Comparison of ENCODE assay signal across 12 cellular contexts in the genomic region with DNA sequence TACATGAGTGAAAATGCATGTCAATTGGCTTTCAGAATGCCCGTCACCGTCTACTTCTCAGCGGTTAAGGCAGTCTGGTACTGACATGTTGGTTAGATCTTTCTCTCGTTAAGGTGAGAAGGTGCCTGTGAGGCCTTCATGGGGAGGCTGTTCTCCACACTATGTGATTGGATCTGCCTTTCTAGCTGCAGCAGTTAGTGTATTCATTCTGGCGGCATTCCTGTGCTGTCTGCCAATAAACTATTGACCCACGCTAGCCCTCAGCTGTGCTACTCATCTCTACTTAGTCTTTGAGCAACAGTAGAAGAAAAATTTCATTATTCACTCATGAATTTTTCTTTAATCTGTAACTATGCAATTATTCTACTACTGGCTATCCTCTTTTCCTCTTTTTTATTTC. TPM values are rescaled to one million over a fixed set of nuclear protein-coding genes. Genes with fewer than 3 reads are reported as not detected.
DNase-seq lines count a peak whose midpoint lies in the region; ATAC-seq and TF ChIP-seq lines count a peak whose summit lies in the region.
"Had no signal": no experiment of that assay in that cellular context is flagged by ENCODE, and none has a peak within 500 bp of the region (broad histone marks: within the 10 kb centered on the region; RNA-seq: fewer than 3 reads in every experiment).

No MANE protein-coding gene starts in this region.

- H3K9me3 ChIP-seq in left ventricle myocardium inferior (replicated peaks) (no peaks in the 10 kb centered on the region), fibroblast of lung (ENCODE audit: control insufficient read depth, insufficient read depth, low read depth, low read length) (no peaks in the 10 kb centered on the region), PC-3 (ENCODE audit: low read length) (no peaks in the 10 kb centered on the region)

- H3K4me2 ChIP-seq in fibroblast of lung (ENCODE audit: extremely low read depth, insufficient read depth, low read length) (no peak overlapping the region), PC-3 (ENCODE audit: low read length) (no peak overlapping the region)
- H3K4me2 ChIP-seq: GM23338 had no signal

- H3K27ac ChIP-seq in left ventricle myocardium inferior (replicated peaks) (no peak overlapping the region), fibroblast of lung (ENCODE audit: insufficient read depth, low read length) (no peak overlapping the region), PC-3 (ENCODE audit: low read length) (no peak overlapping the region)

- TF ChIP-seq CTCF in left ventricle myocardium inferior (IDR thresholded peaks at IDR 0.05; ENCODE audit: borderline replicate concordance) (no peak), fibroblast of lung (conservative IDR thresholded peaks at IDR 0.05 in 1 of 2, IDR thresholded peaks at IDR 0.05 in 1 of 2; ENCODE audit: low read depth in 1 of 2, low read length in 2 of 2) (no peak), PC-3 (conservative IDR thresholded peaks at IDR 0.05; ENCODE audit: low read depth, low read length) (no peak), type B pancreatic cell (conservative IDR thresholded peaks at IDR 0.05) (no peak)

- H3K27ac Mint-ChIP-seq in activated T-helper 1 cell treated with anti-CD3 and anti-CD28 coated beads, Interleukin-12 subunit alpha, Interleukin-12 subunit beta, Interleukin-2, Interleukin-4 antibody, amounts not matched to agents 30 ng/mL and 10 ng/mL and 1 ng/mL, durations not matched to agents 14 hours and 24 hours and 36 hours: no peak overlapping the region
- H3K27ac Mint-ChIP-seq in type B pancreatic cell: no peak overlapping the region
- H3K27ac Mint-ChIP-seq: GM23338 had no signal

- BruUV-seq in PC-3 (replicated peaks; lab: Mats Ljungman, UMichigan): no TSS peak

- H3K27me3 ChIP-seq in left ventricle myocardium inferior (ENCODE audit: low read depth): no peaks in the 10 kb centered on the region
- no peaks in the 10 kb centered on the region for H3K27me3 ChIP-seq in fibroblast of lung (ENCODE audit: control insufficient read depth, insufficient read depth, low read length)
- no peaks in the 10 kb centered on the region for H3K27me3 ChIP-seq in PC-3 (ENCODE audit: low read length)

- ATAC-seq in Right ventricle myocardium superior (ENCODE audit: poor library complexity) (peak; percentile 67), GM18517 (IDR thresholded peaks at IDR 0.05; ENCODE audit: unreplicated experiment) (no peak), PC-3 (no peak)
- ATAC-seq: GM23338 had no signal

- H4K20me1 ChIP-seq in fibroblast of lung (ENCODE audit: control insufficient read depth, extremely low read depth, insufficient read depth, low read length) (no peaks in the 10 kb centered on the region), PC-3 (ENCODE audit: low read length) (no peaks in the 10 kb centered on the region)

- no peaks in the 10 kb centered on the region for H3K9me3 Mint-ChIP-seq in activated T-helper 1 cell treated with anti-CD3 and anti-CD28 coated beads, Interleukin-12 subunit alpha, Interleukin-12 subunit beta, Interleukin-2, Interleukin-4 antibody, amounts not matched to agents 30 ng/mL and 10 ng/mL and 1 ng/mL, durations not matched to agents 14 hours and 24 hours and 36 hours
- H3K9me3 Mint-ChIP-seq in type B pancreatic cell: no peaks in the 10 kb centered on the region
- H3K9me3 Mint-ChIP-seq: GM23338 had no signal

- intact Hi-C loops in Right ventricle myocardium superior (cut with DNase I) (no loop called here), left ventricle myocardium inferior (cut with micrococcal nuclease) (no loop called here), PC-3 (cut with micrococcal nuclease) (no loop called here)
- intact Hi-C loops in activated T-helper 1 cell treated with anti-CD3 and anti-CD28 coated beads, Interleukin-12 subunit alpha, Interleukin-12 subunit beta, Interleukin-2, Interleukin-4 antibody, amounts not matched to agents 30 ng/mL and 10 ng/mL and 1 ng/mL, durations not matched to agents 14 hours and 24 hours and 36 hours (cut with micrococcal nuclease): no loop called here

- no peaks in the 10 kb centered on the region for H3K9me2 ChIP-seq in PC-3 (replicated peaks; ENCODE audit: low read length)

- no peak for DNase-seq in Right ventricle myocardium superior
- DNase-seq in left ventricle myocardium inferior: no peak
- peak; percentile 24 to 53 for DNase-seq in fibroblast of lung (ENCODE audit: low read depth in 2 of 2)
- peak; percentile 42 for DNase-seq in kidney tubule cell (ENCODE audit: low spot score)
- DNase-seq in PC-3: no peak
- no peak for DNase-seq in activated T-helper 1 cell treated with anti-CD3 and anti-CD28 coated beads, Interleukin-12 subunit alpha, Interleukin-12 subunit beta, Interleukin-2, Interleukin-4 antibody, amounts not matched to agents 30 ng/mL and 10 ng/mL and 1 ng/mL, durations not matched to agents 14 hours and 24 hours and 36 hours (ENCODE audit: low spot score)
- DNase-seq in type B pancreatic cell (ENCODE audit: extremely low spot score, unreplicated experiment): no peak
- DNase-seq: Calu3, NCI-H1048, NCI-H226 had no signal

- H2AFZ ChIP-seq in fibroblast of lung (ENCODE audit: low read length): no peak overlapping the region
- no peak overlapping the region for H2AFZ ChIP-seq in PC-3 (ENCODE audit: low read length)
- H2AFZ ChIP-seq: GM23338 had no signal

- POLR2A ChIA-PET in PC-3 (lab: Charles Lee; ENCODE audit: unreplicated experiment): no interaction called here

- H3K4me3 Mint-ChIP-seq in activated T-helper 1 cell treated with anti-CD3 and anti-CD28 coated beads, Interleukin-12 subunit alpha, Interleukin-12 subunit beta, Interleukin-2, Interleukin-4 antibody, amounts not matched to agents 30 ng/mL and 10 ng/mL and 1 ng/mL, durations not matched to agents 14 hours and 24 hours and 36 hours: no peak overlapping the region
- H3K4me3 Mint-ChIP-seq in type B pancreatic cell: no peak overlapping the region
- H3K4me3 Mint-ChIP-seq: GM23338 had no signal

- no peak overlapping the region for H3K9ac ChIP-seq in fibroblast of lung (ENCODE audit: insufficient read depth, low read length)
- H3K9ac ChIP-seq in PC-3 (ENCODE audit: low read length): no peak overlapping the region

- CTCF ChIA-PET in PC-3 (lab: Charles Lee): no interaction called here

- H3K27me3 Mint-ChIP-seq in activated T-helper 1 cell treated with anti-CD3 and anti-CD28 coated beads, Interleukin-12 subunit alpha, Interleukin-12 subunit beta, Interleukin-2, Interleukin-4 antibody, amounts not matched to agents 30 ng/mL and 10 ng/mL and 1 ng/mL, durations not matched to agents 14 hours and 24 hours and 36 hours (ENCODE audit: insufficient read depth): no peaks in the 10 kb centered on the region
- H3K27me3 Mint-ChIP-seq in type B pancreatic cell: no peaks in the 10 kb centered on the region

- H3K4me1 ChIP-seq in left ventricle myocardium inferior: peaks cover 20% of the 10 kb centered on the region
- no peaks in the 10 kb centered on the region for H3K4me1 ChIP-seq in fibroblast of lung (ENCODE audit: control insufficient read depth, extremely low read depth, insufficient read depth, low read length)
- no peaks in the 10 kb centered on the region for H3K4me1 ChIP-seq in PC-3 (ENCODE audit: insufficient read depth, low read length)

- peaks cover 24% of the 10 kb centered on the region for H3K36me3 ChIP-seq in left ventricle myocardium inferior
- no peaks in the 10 kb centered on the region for H3K36me3 ChIP-seq in fibroblast of lung (ENCODE audit: control insufficient read depth, insufficient read depth, low read length)
- peaks cover 9% of the 10 kb centered on the region; the same call in 1 of the 2 replicates for H3K36me3 ChIP-seq in PC-3 (ENCODE audit: low read depth, low read length)

- H3F3A ChIP-seq in PC-3 (ENCODE audit: low read length, unreplicated experiment): no peaks in the 10 kb centered on the region

- no peaks in the 10 kb centered on the region for H3K4me1 Mint-ChIP-seq in activated T-helper 1 cell treated with anti-CD3 and anti-CD28 coated beads, Interleukin-12 subunit alpha, Interleukin-12 subunit beta, Interleukin-2, Interleukin-4 antibody, amounts not matched to agents 30 ng/mL and 10 ng/mL and 1 ng/mL, durations not matched to agents 14 hours and 24 hours and 36 hours (ENCODE audit: low read depth)
- no peaks in the 10 kb centered on the region for H3K4me1 Mint-ChIP-seq in type B pancreatic cell (ENCODE audit: unreplicated experiment)
- H3K4me1 Mint-ChIP-seq: GM23338 had no signal

- no peak overlapping the region for H3K4me3 ChIP-seq in left ventricle myocardium inferior
- H3K4me3 ChIP-seq in fibroblast of lung (replicated peaks in 1 of 4; ENCODE audit: control extremely low read depth in 1 of 4, insufficient read depth in 1 of 4, low read depth in 3 of 4, low read length in 4 of 4): no peak overlapping the region
- no peak overlapping the region for H3K4me3 ChIP-seq in PC-3 (ENCODE audit: low read length)
- H3K4me3 ChIP-seq: GM23338 had no signal

- H3K79me2 ChIP-seq in fibroblast of lung (ENCODE audit: control insufficient read depth, insufficient read depth, low read length) (no peaks in the 10 kb centered on the region), PC-3 (ENCODE audit: low read length) (no peaks in the 10 kb centered on the region)

- peaks cover 14% of the 10 kb centered on the region for H3K36me3 Mint-ChIP-seq in activated T-helper 1 cell treated with anti-CD3 and anti-CD28 coated beads, Interleukin-12 subunit alpha, Interleukin-12 subunit beta, Interleukin-2, Interleukin-4 antibody, amounts not matched to agents 30 ng/mL and 10 ng/mL and 1 ng/mL, durations not matched to agents 14 hours and 24 hours and 36 hours (ENCODE audit: low read depth)
- peaks cover 28% of the 10 kb centered on the region for H3K36me3 Mint-ChIP-seq in type B pancreatic cell

RNA-seq across cellular contexts. Expression of gene CCSAP, which starts 32.0 kb away (rescaled TPM):
- total RNA-seq in Right ventricle myocardium superior (1.8 TPM), left ventricle myocardium inferior (2.5 TPM), fibroblast of lung (5.4 and 6.9 TPM in 2 replicates), PC-3 (2014; rRNA removed) (9.5 and 9.7 TPM in 2 replicates), type B pancreatic cell (ENCODE audit: low replicate concordance) (9.6 and 10.0 TPM in 2 replicates)
- polyA plus RNA-seq in fibroblast of lung: 4.3 and 4.4 TPM in 2 replicates
- 3.0 and 3.3 TPM in 2 replicates for polyA plus RNA-seq in fibroblast of lung (2012)
- 1.0 and 1.6 TPM in 2 replicates for polyA minus RNA-seq in fibroblast of lung (ENCODE audit: low replicate concordance)
- total RNA-seq in activated T-helper 1 cell treated with anti-CD3 and anti-CD28 coated beads, Interleukin-12 subunit alpha, Interleukin-12 subunit beta, Interleukin-2, Interleukin-4 antibody, amounts not matched to agents 30 ng/mL and 10 ng/mL and 1 ng/mL, durations not matched to agents 14 hours and 24 hours and 36 hours: 11.6 and 11.9 TPM in 2 replicates

RNA-seq across cellular contexts. Expression of gene RAB4A, which starts 39.9 kb away (rescaled TPM):
- 103 TPM for total RNA-seq in Right ventricle myocardium superior
- total RNA-seq in left ventricle myocardium inferior: 132 TPM
- 15.7 and 26.7 TPM in 2 replicates for total RNA-seq in fibroblast of lung
- 31.5 and 32.3 TPM in 2 replicates for polyA plus RNA-seq in fibroblast of lung
- 34.9 and 37.8 TPM in 2 replicates for polyA plus RNA-seq in fibroblast of lung (2012)
- polyA minus RNA-seq in fibroblast of lung (ENCODE audit: low replicate concordance): 2.0 and 6.2 TPM in 2 replicates
- 33.9 and 67.0 TPM in 2 replicates for total RNA-seq in PC-3 (2014; rRNA removed)
- 29.0 and 29.3 TPM in 2 replicates for total RNA-seq in activated T-helper 1 cell treated with anti-CD3 and anti-CD28 coated beads, Interleukin-12 subunit alpha, Interleukin-12 subunit beta, Interleukin-2, Interleukin-4 antibody, amounts not matched to agents 30 ng/mL and 10 ng/mL and 1 ng/mL, durations not matched to agents 14 hours and 24 hours and 36 hours
- total RNA-seq in type B pancreatic cell (ENCODE audit: low replicate concordance): 59.9 and 71.8 TPM in 2 replicates

Comparison
In these comparisons a context has a peak if more than half of its experiments do, and no peak if none do; other contexts are left out.
1. DNase-seq: peak in fibroblast of lung (2 of 2) and kidney tubule cell (single experiment); none in Right ventricle myocardium superior (single experiment), left ventricle myocardium inferior (single experiment), PC-3 (single experiment), activated T-helper 1 cell treated with anti-CD3 and anti-CD28 coated beads, Interleukin-12 subunit alpha, Interleukin-12 subunit beta, Interleukin-2, Interleukin-4 antibody, amounts not matched to agents 30 ng/mL and 10 ng/mL and 1 ng/mL, durations not matched to agents 14 hours and 24 hours and 36 hours (single experiment) and type B pancreatic cell (single experiment).